ENCODE assay signal across 1 cellular context in genomic region chr5:76870046-76870445, GRCh38.
TF ChIP-seq lines count a peak whose summit lies in the region.

No MANE protein-coding gene starts in this region.

TF ChIP-seq in WTC11, 78 proteins besides CTCF, POLR2A, EP300 and RAD21 (continued from another document):
- TF ChIP-seq RELA (CRISPR knock-in tag; IDR thresholded peaks at IDR 0.05; ENCODE audit: borderline replicate concordance): no peak
- no peak for TF ChIP-seq CBFB (CRISPR knock-in tag; IDR thresholded peaks at IDR 0.05; ENCODE audit: low read depth)
- TF ChIP-seq FOXP1 (CRISPR knock-in tag; IDR thresholded peaks at IDR 0.05; ENCODE audit: borderline replicate concordance): no peak
TF ChIP-seq in WTC11: peak in this region for 0.
